In the genomic region with DNA sequence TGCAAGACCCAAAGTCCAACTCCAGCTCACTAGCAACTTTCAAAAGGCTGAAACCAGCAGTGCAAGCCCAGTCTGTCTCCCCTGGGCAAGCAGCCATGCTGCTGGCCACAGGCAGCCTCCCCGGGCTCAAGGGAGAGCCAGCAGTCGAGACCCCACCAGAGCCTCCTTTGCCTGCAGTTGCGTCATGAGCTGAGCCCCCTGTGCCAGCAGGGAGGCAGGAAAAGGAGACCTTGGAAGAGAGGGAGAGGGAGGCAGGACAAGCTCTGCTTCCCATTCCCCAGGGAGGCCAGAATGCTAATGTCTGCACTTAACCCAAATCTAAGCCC, we compare ENCODE assay signal across 17 cellular contexts.
"Had no signal": no experiment of that assay in that cellular context is flagged by ENCODE, and none has a peak within 500 bp of the region (broad histone marks: within the 10 kb centered on the region; RNA-seq: fewer than 3 reads in every experiment).

No MANE protein-coding gene starts in this region.

- H3K4me1 ChIP-seq: foreskin keratinocyte, thyroid gland, uterus had no signal

- H3K4me3 ChIP-seq: esophagus squamous epithelium, hepatocyte, mucosa of descending colon, ovary, suprapubic skin, thyroid gland, uterus had no signal

- FAIRE-seq: colon had no signal

- H3K36me3 Mint-ChIP-seq: naive thymus-derived CD8-positive, alpha-beta T cell; type B pancreatic cell had no signal

- H3K4me3 Mint-ChIP-seq: naive thymus-derived CD8-positive, alpha-beta T cell; type B pancreatic cell had no signal

- H3K36me3 ChIP-seq: esophagus squamous epithelium, ovary, suprapubic skin, thyroid gland, uterus had no signal

- DNase-seq: dermis blood vessel endothelial cell; esophagus squamous epithelium; foreskin keratinocyte; head of caudate nucleus; left colon; naive thymus-derived CD8-positive, alpha-beta T cell; ovary; stimulated activated CD4-positive, alpha-beta T cell treated with anti-CD3 and anti-CD28 coated beads, Interleukin-2, amount 100 ng/mL, for 48 hours; stimulated activated naive CD4-positive, alpha-beta T cell treated with Interleukin-2 at 50 U/mL for 16 hours; thyroid gland; uterus had no signal

- H3K9me3 ChIP-seq: esophagus squamous epithelium, mucosa of descending colon, ovary, suprapubic skin, thyroid gland, uterus had no signal

- H3K27me3 ChIP-seq: hepatocyte, ovary, thyroid gland, uterus had no signal

- H3K27ac ChIP-seq: esophagus squamous epithelium, foreskin keratinocyte, hepatocyte, ovary, suprapubic skin, thyroid gland, uterus had no signal

- H3K27ac Mint-ChIP-seq: progenitor cell of endocrine pancreas, type B pancreatic cell had no signal

- H3K9me3 Mint-ChIP-seq: type B pancreatic cell had no signal
